In the genomic region with DNA sequence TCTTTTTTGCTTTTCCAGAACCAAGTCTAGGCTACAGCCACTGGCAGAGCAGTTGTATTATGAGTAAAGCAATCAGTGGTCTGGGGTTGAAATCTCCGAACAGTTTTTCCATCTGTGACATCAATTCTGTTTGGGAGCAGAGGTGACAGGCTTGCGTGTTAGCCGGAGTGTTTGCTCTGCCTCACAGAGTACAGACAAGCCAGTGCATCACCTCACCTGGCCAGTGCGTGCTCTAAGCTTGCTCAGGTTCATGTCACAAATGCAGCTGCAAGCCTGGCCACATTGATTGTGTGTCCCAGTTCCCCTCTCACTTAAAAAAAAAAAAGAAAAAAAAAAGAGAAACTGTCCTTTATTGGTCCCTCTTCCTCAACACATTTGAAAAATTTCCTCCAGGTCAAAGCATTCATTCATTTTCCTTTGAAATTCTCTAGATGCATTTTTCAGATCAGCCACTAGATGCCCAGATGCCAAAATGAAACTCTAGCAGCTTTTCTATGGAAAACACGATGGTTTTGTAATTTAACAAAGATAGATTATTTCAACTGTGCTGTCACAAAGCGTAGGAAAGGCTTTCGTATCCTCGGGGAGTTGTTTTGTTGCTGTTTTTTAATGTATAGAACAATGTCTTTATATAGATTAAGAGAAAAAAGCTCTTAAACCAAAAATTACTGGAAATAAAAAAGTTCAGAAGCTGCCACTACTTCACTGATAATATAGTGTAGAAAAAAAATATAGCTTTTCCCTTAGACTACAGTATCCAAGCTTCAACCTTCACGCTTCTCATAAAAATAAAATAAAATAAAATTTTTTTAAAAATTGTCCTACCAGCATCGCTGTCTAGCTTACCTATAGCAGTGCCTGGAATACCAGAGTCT, we compare ENCODE assay signal across 14 cellular contexts.
A peak's percentile ranks its signal among the peaks of the same experiment; 100 is the strongest.
DNase-seq lines count a peak whose midpoint lies in the region; ATAC-seq and TF ChIP-seq lines count a peak whose summit lies in the region.
"Had no signal": no experiment of that assay in that cellular context is flagged by ENCODE, and none has a peak within 500 bp of the region (broad histone marks: within the 10 kb centered on the region; RNA-seq: fewer than 3 reads in every experiment).

No MANE protein-coding gene starts in this region.

- H3K36me3 Mint-ChIP-seq in progenitor cell of endocrine pancreas (ENCODE audit: insufficient read depth): no peaks in the 10 kb centered on the region
- no peaks in the 10 kb centered on the region for H3K36me3 Mint-ChIP-seq in activated CD8-positive, alpha-beta memory T cell treated with anti-CD3 and anti-CD28 coated beads, Interleukin-2, amount 10 ng/mL, durations not matched to agents 7 days and 5 days
- H3K36me3 Mint-ChIP-seq: immature natural killer cell had no signal

- H3K27ac Mint-ChIP-seq in progenitor cell of endocrine pancreas: peak overlapping the region; percentile 19
- H3K27ac Mint-ChIP-seq in activated CD8-positive, alpha-beta memory T cell treated with anti-CD3 and anti-CD28 coated beads, Interleukin-2, amount 10 ng/mL, durations not matched to agents 7 days and 5 days: no peak overlapping the region
- H3K27ac Mint-ChIP-seq: activated T-helper 1 cell treated with anti-CD3 and anti-CD28 coated beads, Interleukin-12 subunit alpha, Interleukin-12 subunit beta, Interleukin-2, Interleukin-4 antibody, amounts not matched to agents 30 ng/mL and 10 ng/mL and 1 ng/mL, durations not matched to agents 14 hours and 24 hours and 36 hours; immature natural killer cell had no signal

- TF ChIP-seq POLR2A in esophagus muscularis mucosa (IDR thresholded peaks at IDR 0.05; ENCODE audit: low read depth): no peak

- peaks cover 12% of the 10 kb centered on the region for H3K9me3 Mint-ChIP-seq in progenitor cell of endocrine pancreas (ENCODE audit: low read depth)
- H3K9me3 Mint-ChIP-seq in activated CD8-positive, alpha-beta memory T cell treated with anti-CD3 and anti-CD28 coated beads, Interleukin-2, amount 10 ng/mL, durations not matched to agents 7 days and 5 days (ENCODE audit: low read depth): peaks cover 8% of the 10 kb centered on the region

- peak; percentile 3 for DNase-seq in DMS 273 (lab: John Stamatoyannopoulos, UW; ENCODE audit: unreplicated experiment)
- no peak for DNase-seq in DMS 273 treated with DMSO at 0.1 percent for 48 hours (lab: John Stamatoyannopoulos, UW)
- DNase-seq in OCI-M1 (lab: John Stamatoyannopoulos, UW): peak; percentile 8
- no peak for DNase-seq in esophagus muscularis mucosa (ENCODE audit: extremely low spot score)
- no peak for DNase-seq in progenitor cell of endocrine pancreas (ENCODE audit: low spot score, unreplicated experiment)
- DNase-seq in activated CD8-positive, alpha-beta memory T cell treated with anti-CD3 and anti-CD28 coated beads, Interleukin-2, amount 10 ng/mL, durations not matched to agents 7 days and 5 days: no peak
- DNase-seq in activated CD8-positive, alpha-beta memory T cell treated with anti-CD3 and anti-CD28 coated beads, Interleukin-2, amount 50 U/mL, for 4 hours: no peak
- DNase-seq: immature natural killer cell, NCI-H526 treated with DMSO at 0.1 percent for 48 hours, nucleus accumbens, thyroid gland had no signal

- H3K27me3 ChIP-seq in esophagus muscularis mucosa: no peaks in the 10 kb centered on the region
- H3K27me3 ChIP-seq: thyroid gland had no signal

- no peak for ATAC-seq in activated CD8-positive, alpha-beta memory T cell treated with anti-CD3 and anti-CD28 coated beads, Interleukin-2, amount 10 ng/mL, durations not matched to agents 7 days and 5 days
- no peak for ATAC-seq in HG03439 (IDR thresholded peaks at IDR 0.05; ENCODE audit: unreplicated experiment)

- 76% methylated on average over 10 of the region's 10 CpGs for WGBS in esophagus muscularis mucosa

- no peaks in the 10 kb centered on the region for H3K36me3 ChIP-seq in esophagus muscularis mucosa
- H3K36me3 ChIP-seq: thyroid gland had no signal

- no peaks in the 10 kb centered on the region for H3K27me3 Mint-ChIP-seq in progenitor cell of endocrine pancreas
- no peaks in the 10 kb centered on the region for H3K27me3 Mint-ChIP-seq in activated CD8-positive, alpha-beta memory T cell treated with anti-CD3 and anti-CD28 coated beads, Interleukin-2, amount 10 ng/mL, durations not matched to agents 7 days and 5 days

- peaks cover 20% of the 10 kb centered on the region for H3K4me1 Mint-ChIP-seq in progenitor cell of endocrine pancreas (ENCODE audit: low read depth)
- no peaks in the 10 kb centered on the region for H3K4me1 Mint-ChIP-seq in activated CD8-positive, alpha-beta memory T cell treated with anti-CD3 and anti-CD28 coated beads, Interleukin-2, amount 10 ng/mL, durations not matched to agents 7 days and 5 days
- H3K4me1 Mint-ChIP-seq: immature natural killer cell had no signal

- H3K4me1 ChIP-seq in esophagus muscularis mucosa: no peaks in the 10 kb centered on the region
- H3K4me1 ChIP-seq: thyroid gland had no signal

- no peak overlapping the region for H3K4me3 ChIP-seq in esophagus muscularis mucosa
- H3K4me3 ChIP-seq: thyroid gland had no signal

- H3K9me3 ChIP-seq in esophagus muscularis mucosa: no peaks in the 10 kb centered on the region
- H3K9me3 ChIP-seq: thyroid gland had no signal

- H3K4me3 Mint-ChIP-seq in progenitor cell of endocrine pancreas (ENCODE audit: low read depth): no peak overlapping the region
- no peak overlapping the region for H3K4me3 Mint-ChIP-seq in activated CD8-positive, alpha-beta memory T cell treated with anti-CD3 and anti-CD28 coated beads, Interleukin-2, amount 10 ng/mL, durations not matched to agents 7 days and 5 days
- H3K4me3 Mint-ChIP-seq: activated T-helper 1 cell treated with anti-CD3 and anti-CD28 coated beads, Interleukin-12 subunit alpha, Interleukin-12 subunit beta, Interleukin-2, Interleukin-4 antibody, amounts not matched to agents 30 ng/mL and 10 ng/mL and 1 ng/mL, durations not matched to agents 14 hours and 24 hours and 36 hours; immature natural killer cell had no signal

- TF ChIP-seq EP300 in esophagus muscularis mucosa (IDR thresholded peaks at IDR 0.05): no peak

- H3K27ac ChIP-seq in esophagus muscularis mucosa (replicated peaks in 1 of 4): no peak overlapping the region
- H3K27ac ChIP-seq: 22Rv1, thyroid gland had no signal

- TF ChIP-seq CTCF in esophagus muscularis mucosa (IDR thresholded peaks at IDR 0.05) (peak; percentile 10 to 42 (median 23)), progenitor cell of endocrine pancreas (IDR thresholded peaks at IDR 0.05; ENCODE audit: unreplicated experiment) (peak; percentile 44)

- intact Hi-C loops in esophagus muscularis mucosa (cut with DNase I): no loop called here

- CTCF ChIA-PET in activated CD8-positive, alpha-beta memory T cell treated with anti-CD3 and anti-CD28 coated beads, Interleukin-2, amount 10 ng/mL, durations not matched to agents 7 days and 5 days (lab: Charles Lee): no interaction called here

Comparison
In these comparisons a context has a peak if more than half of its experiments do, and no peak if none do; other contexts are left out.
1. DNase-seq: peak in DMS 273 (single experiment) and OCI-M1 (single experiment); none in DMS 273 treated with DMSO at 0.1 percent for 48 hours (single experiment), esophagus muscularis mucosa (single experiment), progenitor cell of endocrine pancreas (single experiment), activated CD8-positive, alpha-beta memory T cell treated with anti-CD3 and anti-CD28 coated beads, Interleukin-2, amount 10 ng/mL, durations not matched to agents 7 days and 5 days (single experiment) and activated CD8-positive, alpha-beta memory T cell treated with anti-CD3 and anti-CD28 coated beads, Interleukin-2, amount 50 U/mL, for 4 hours (single experiment).